In genomic region chr1:13394761-13395160, GRCh38 we compare ENCODE assay signal across 15 cellular contexts. TPM values are rescaled to one million over a fixed set of nuclear protein-coding genes. Genes with fewer than 3 reads are reported as not detected.
"Had no signal": no experiment of that assay in that cellular context is flagged by ENCODE, and none has a peak within 500 bp of the region (broad histone marks: within the 10 kb centered on the region; RNA-seq: fewer than 3 reads in every experiment).

No MANE protein-coding gene starts in this region.

RNA-seq across cellular contexts. Expression of gene PRAMEF17, which starts 5.3 kb away (rescaled TPM):
- total RNA-seq: stomach, subcutaneous adipose tissue, suprapubic skin, temporal lobe, thoracic aorta, thyroid gland, tibial nerve, transverse colon, upper lobe of left lung, upper lobe of right lung, ureter, urinary bladder, uterus, vagina had no signal

RNA-seq across cellular contexts. Expression of gene PRAMEF20, which starts 15.5 kb away (rescaled TPM):
- total RNA-seq: stomach, subcutaneous adipose tissue, suprapubic skin, temporal lobe, thoracic aorta, thyroid gland, tibial nerve, transverse colon, upper lobe of left lung, upper lobe of right lung, ureter, urinary bladder, uterus, vagina had no signal

RNA-seq across cellular contexts. Expression of gene PRAMEF19, which starts 23.0 kb away (rescaled TPM):
- total RNA-seq: stomach, subcutaneous adipose tissue, suprapubic skin, temporal lobe, testis, thoracic aorta, thyroid gland, tibial nerve, transverse colon, upper lobe of left lung, upper lobe of right lung, ureter, urinary bladder, uterus, vagina had no signal

RNA-seq across cellular contexts. Expression of gene PRAMEF14, which starts 47.8 kb away (rescaled TPM):
- total RNA-seq: stomach, subcutaneous adipose tissue, suprapubic skin, temporal lobe, thoracic aorta, thyroid gland, tibial nerve, transverse colon, upper lobe of left lung, upper lobe of right lung, ureter, urinary bladder, uterus, vagina had no signal
